24 cellular contexts compared by ENCODE assay signal in the genomic region with DNA sequence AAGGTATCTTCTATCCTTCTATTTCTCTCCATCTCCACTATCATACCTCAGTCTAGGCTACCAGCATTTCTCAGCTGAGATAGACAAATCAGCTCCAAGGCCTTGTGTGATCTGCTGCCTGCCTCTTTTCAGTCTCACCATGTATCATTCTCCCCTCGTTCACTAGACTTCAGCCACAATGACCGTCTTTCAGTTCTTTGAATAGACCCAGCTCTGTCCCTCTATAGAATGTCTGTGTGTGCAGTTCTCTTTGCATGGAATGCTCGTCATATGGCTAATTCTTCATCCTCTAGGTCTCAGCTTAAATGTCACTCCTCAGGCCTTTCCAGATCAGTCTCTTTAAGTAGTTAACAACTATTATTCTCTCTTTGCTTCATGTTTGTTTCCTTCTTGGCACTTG. TPM values are rescaled to one million over a fixed set of nuclear protein-coding genes. Genes with fewer than 3 reads are reported as not detected.
DNase-seq lines count a peak whose midpoint lies in the region; ATAC-seq and TF ChIP-seq lines count a peak whose summit lies in the region.
"Had no signal": no experiment of that assay in that cellular context is flagged by ENCODE, and none has a peak within 500 bp of the region (broad histone marks: within the 10 kb centered on the region; RNA-seq: fewer than 3 reads in every experiment).

No MANE protein-coding gene starts in this region.

- no peak for ATAC-seq in activated CD8-positive, alpha-beta T cell treated with anti-CD3 and anti-CD28 coated beads for 36 hours
- no peak for ATAC-seq in activated CD8-positive, alpha-beta T cell treated with anti-CD3 and anti-CD28 coated beads, Interleukin-2, amount 10 ng/mL, durations not matched to agents 7 days and 5 days
- ATAC-seq in HG03159 (IDR thresholded peaks at IDR 0.05; ENCODE audit: unreplicated experiment): no peak
- ATAC-seq: GM23338, Right ventricle myocardium inferior had no signal

- in situ Hi-C loops in SK-MEL-5 (cut with HindIII; ENCODE audit: low pct_unique_long_range_greater_than_20kb, low sequenced_read_pairs): no loop called here

- H3K27ac Mint-ChIP-seq in activated CD8-positive, alpha-beta T cell treated with anti-CD3 and anti-CD28 coated beads for 36 hours: peak overlapping the region; percentile 40
- no peak overlapping the region for H3K27ac Mint-ChIP-seq in activated CD8-positive, alpha-beta T cell treated with anti-CD3 and anti-CD28 coated beads, Interleukin-2, amount 10 ng/mL, durations not matched to agents 7 days and 5 days
- H3K27ac Mint-ChIP-seq in T-helper 2 cell treated with Interferon-gamma antibody and Interleukin-4, amounts not matched to agents 5 μg/mL and 100 μg/mL, for 36 hours: no peak overlapping the region
- H3K27ac Mint-ChIP-seq: GM23338, H9 had no signal

- no peak for DNase-seq in activated CD8-positive, alpha-beta T cell treated with anti-CD3 and anti-CD28 coated beads for 36 hours
- no peak for DNase-seq in activated CD8-positive, alpha-beta T cell treated with anti-CD3 and anti-CD28 coated beads, Interleukin-2, amount 10 ng/mL, durations not matched to agents 7 days and 5 days
- peak; percentile 91 for DNase-seq in SK-MEL-5 (ENCODE audit: low read depth, low spot score)
- peak; percentile 55 for DNase-seq in globus pallidus (ENCODE audit: low spot score)
- DNase-seq in pons (ENCODE audit: low spot score): peak; percentile 85
- no peak for DNase-seq in effector memory CD4-positive, alpha-beta T cell
- DNase-seq in T-helper 2 cell treated with Interferon-gamma antibody and Interleukin-4, amounts not matched to agents 5 μg/mL and 100 μg/mL, for 36 hours (ENCODE audit: low spot score): no peak
- DNase-seq: 8988T, ACHN, DMS153, H9, IMR-90, KG1, MM.1S, NCI-H2029, NCI-H446, NCI-H524 treated with DMSO at 0.1 percent for 48 hours, NCI-H774, SJCRH30 had no signal

- H3K9me3 Mint-ChIP-seq in activated CD8-positive, alpha-beta T cell treated with anti-CD3 and anti-CD28 coated beads for 36 hours: no peaks in the 10 kb centered on the region
- no peaks in the 10 kb centered on the region for H3K9me3 Mint-ChIP-seq in activated CD8-positive, alpha-beta T cell treated with anti-CD3 and anti-CD28 coated beads, Interleukin-2, amount 10 ng/mL, durations not matched to agents 7 days and 5 days (ENCODE audit: insufficient read depth)
- H3K9me3 Mint-ChIP-seq in T-helper 2 cell treated with Interferon-gamma antibody and Interleukin-4, amounts not matched to agents 5 μg/mL and 100 μg/mL, for 36 hours: no peaks in the 10 kb centered on the region
- H3K9me3 Mint-ChIP-seq: GM23338 had no signal

- H3K9me3 ChIP-seq in effector memory CD4-positive, alpha-beta T cell (ENCODE audit: control insufficient read depth, low read length): no peaks in the 10 kb centered on the region
- H3K9me3 ChIP-seq: SJCRH30 had no signal

- intact Hi-C loops in activated CD8-positive, alpha-beta T cell treated with anti-CD3 and anti-CD28 coated beads for 36 hours (cut with micrococcal nuclease): loop anchor here (10.0 kb wide), 1 partner anchor 295 kb away; no protein-coding TSS in a partner anchor

- no peak overlapping the region for H3K4me3 ChIP-seq in effector memory CD4-positive, alpha-beta T cell (ENCODE audit: insufficient read depth, low read depth, low read length, poor library complexity, severe bottlenecking)
- H3K4me3 ChIP-seq: GM23338, SJCRH30 had no signal

- no peaks in the 10 kb centered on the region for H3K27me3 Mint-ChIP-seq in activated CD8-positive, alpha-beta T cell treated with anti-CD3 and anti-CD28 coated beads for 36 hours
- no peaks in the 10 kb centered on the region for H3K27me3 Mint-ChIP-seq in activated CD8-positive, alpha-beta T cell treated with anti-CD3 and anti-CD28 coated beads, Interleukin-2, amount 10 ng/mL, durations not matched to agents 7 days and 5 days (ENCODE audit: low read depth)
- no peaks in the 10 kb centered on the region for H3K27me3 Mint-ChIP-seq in T-helper 2 cell treated with Interferon-gamma antibody and Interleukin-4, amounts not matched to agents 5 μg/mL and 100 μg/mL, for 36 hours (ENCODE audit: low read depth)

- H3K36me3 Mint-ChIP-seq in activated CD8-positive, alpha-beta T cell treated with anti-CD3 and anti-CD28 coated beads for 36 hours (ENCODE audit: low read depth): peaks cover 35% of the 10 kb centered on the region
- peaks cover 34% of the 10 kb centered on the region for H3K36me3 Mint-ChIP-seq in activated CD8-positive, alpha-beta T cell treated with anti-CD3 and anti-CD28 coated beads, Interleukin-2, amount 10 ng/mL, durations not matched to agents 7 days and 5 days (ENCODE audit: low read depth)
- H3K36me3 Mint-ChIP-seq in T-helper 2 cell treated with Interferon-gamma antibody and Interleukin-4, amounts not matched to agents 5 μg/mL and 100 μg/mL, for 36 hours (ENCODE audit: low read depth): peaks cover 38% of the 10 kb centered on the region

- no peak overlapping the region for H3K4me3 Mint-ChIP-seq in activated CD8-positive, alpha-beta T cell treated with anti-CD3 and anti-CD28 coated beads for 36 hours
- H3K4me3 Mint-ChIP-seq in activated CD8-positive, alpha-beta T cell treated with anti-CD3 and anti-CD28 coated beads, Interleukin-2, amount 10 ng/mL, durations not matched to agents 7 days and 5 days: no peak overlapping the region
- H3K4me3 Mint-ChIP-seq in T-helper 2 cell treated with Interferon-gamma antibody and Interleukin-4, amounts not matched to agents 5 μg/mL and 100 μg/mL, for 36 hours: no peak overlapping the region
- H3K4me3 Mint-ChIP-seq: GM23338, H9 had no signal

- POLR2A ChIA-PET in activated CD8-positive, alpha-beta T cell treated with anti-CD3 and anti-CD28 coated beads for 36 hours (lab: Charles Lee): interaction anchor here (0.6 kb wide), 1 partner anchor 655 kb away, joined by 3 read pairs; no protein-coding TSS in a partner anchor
- POLR2A ChIA-PET in activated CD8-positive, alpha-beta T cell treated with anti-CD3 and anti-CD28 coated beads, Interleukin-2, amount 10 ng/mL, durations not matched to agents 7 days and 5 days (lab: Charles Lee): no interaction called here

- peaks cover 26% of the 10 kb centered on the region for H3K4me1 Mint-ChIP-seq in activated CD8-positive, alpha-beta T cell treated with anti-CD3 and anti-CD28 coated beads for 36 hours (ENCODE audit: low read depth)
- H3K4me1 Mint-ChIP-seq in activated CD8-positive, alpha-beta T cell treated with anti-CD3 and anti-CD28 coated beads, Interleukin-2, amount 10 ng/mL, durations not matched to agents 7 days and 5 days (ENCODE audit: low read depth): peaks cover 13% of the 10 kb centered on the region
- peaks cover 12% of the 10 kb centered on the region for H3K4me1 Mint-ChIP-seq in T-helper 2 cell treated with Interferon-gamma antibody and Interleukin-4, amounts not matched to agents 5 μg/mL and 100 μg/mL, for 36 hours (ENCODE audit: low read depth)
- H3K4me1 Mint-ChIP-seq: GM23338 had no signal

- CTCF ChIA-PET in activated CD8-positive, alpha-beta T cell treated with anti-CD3 and anti-CD28 coated beads for 36 hours (lab: Charles Lee): no interaction called here
- CTCF ChIA-PET in activated CD8-positive, alpha-beta T cell treated with anti-CD3 and anti-CD28 coated beads, Interleukin-2, amount 10 ng/mL, durations not matched to agents 7 days and 5 days (lab: Charles Lee): no interaction called here

- no peak overlapping the region for H3K27ac ChIP-seq in effector memory CD4-positive, alpha-beta T cell (ENCODE audit: insufficient read depth, low read length, poor library complexity, severe bottlenecking)
- H3K27ac ChIP-seq: SJCRH30 had no signal

- H3K4me1 ChIP-seq in effector memory CD4-positive, alpha-beta T cell (ENCODE audit: control insufficient read depth, insufficient read depth, low read length, poor library complexity, severe bottlenecking): no peaks in the 10 kb centered on the region

- H3K27me3 ChIP-seq in effector memory CD4-positive, alpha-beta T cell (replicated peaks; ENCODE audit: control insufficient read depth, insufficient read depth, low read length, poor library complexity, severe bottlenecking): no peaks in the 10 kb centered on the region
- H3K27me3 ChIP-seq: SJCRH30 had no signal

- no peak for TF ChIP-seq CTCF in activated CD8-positive, alpha-beta T cell treated with anti-CD3 and anti-CD28 coated beads for 36 hours (IDR thresholded peaks at IDR 0.05)

- peaks cover 3% of the 10 kb centered on the region for H3K36me3 ChIP-seq in effector memory CD4-positive, alpha-beta T cell (ENCODE audit: control insufficient read depth, insufficient read depth, low read length)

RNA-seq across cellular contexts. Expression of a gene that starts 6.5 kb away (rescaled TPM):
- total RNA-seq in activated CD8-positive, alpha-beta T cell treated with anti-CD3 and anti-CD28 coated beads for 36 hours: 10 to 100 TPM; 43.5 to 45.1 TPM
- total RNA-seq in activated CD8-positive, alpha-beta T cell treated with anti-CD3 and anti-CD28 coated beads, Interleukin-2, amount 10 ng/mL, durations not matched to agents 7 days and 5 days: 10 to 100 TPM; 44.5 to 45.3 TPM
- 148 and 154 TPM in 2 replicates for total RNA-seq in SK-MEL-5 (2014; rRNA removed; shearing (Covaris generic))
- polyA plus RNA-seq in SK-MEL-5 (2015; cell fraction: cytosol; rRNA removed): 75.7 and 83.4 TPM in 2 replicates
- 21.9 and 28.5 TPM in 2 replicates for polyA plus RNA-seq in SK-MEL-5 (2015; cell fraction: nucleus; rRNA removed)

RNA-seq across cellular contexts. Expression of a gene that starts 37.5 kb away (rescaled TPM):
- not detected for total RNA-seq in activated CD8-positive, alpha-beta T cell treated with anti-CD3 and anti-CD28 coated beads for 36 hours
- total RNA-seq in activated CD8-positive, alpha-beta T cell treated with anti-CD3 and anti-CD28 coated beads, Interleukin-2, amount 10 ng/mL, durations not matched to agents 7 days and 5 days: not detected
- total RNA-seq in SK-MEL-5 (2014; rRNA removed; shearing (Covaris generic)): 0.13 TPM in 1 of 2 replicates, not detected in the other
- polyA plus RNA-seq in SK-MEL-5 (2015; cell fraction: cytosol; rRNA removed): not detected in 2 replicates
- polyA plus RNA-seq in SK-MEL-5 (2015; cell fraction: nucleus; rRNA removed): 0.12 TPM in 1 of 2 replicates, not detected in the other
- total RNA-seq: GM23338, H9, IMR-90, Right ventricle myocardium inferior, RPMI7951, SJCRH30 had no signal
- polyA plus RNA-seq: BJ, GM23338, IMR-90 had no signal

Comparison
In these comparisons a context has a peak if more than half of its experiments do, and no peak if none do; other contexts are left out.
1. DNase-seq: peak in SK-MEL-5 (single experiment), globus pallidus (single experiment) and pons (single experiment); none in activated CD8-positive, alpha-beta T cell treated with anti-CD3 and anti-CD28 coated beads for 36 hours (single experiment), activated CD8-positive, alpha-beta T cell treated with anti-CD3 and anti-CD28 coated beads, Interleukin-2, amount 10 ng/mL, durations not matched to agents 7 days and 5 days (single experiment), effector memory CD4-positive, alpha-beta T cell (0 of 3) and T-helper 2 cell treated with Interferon-gamma antibody and Interleukin-4, amounts not matched to agents 5 μg/mL and 100 μg/mL, for 36 hours (single experiment).